In genomic region chr15:40790723-40791122, GRCh38 we compare ENCODE assay signal across 1 cellular context.
TF ChIP-seq lines count a peak whose summit lies in the region.

No MANE protein-coding gene starts in this region.

TF ChIP-seq in IMR-90, 13 proteins besides CTCF, POLR2A, EP300 and RAD21:
- TF ChIP-seq FOS (IDR thresholded peaks at IDR 0.05; ENCODE audit: low read depth, low read length) (peak; percentile 18; the same call in 1 of the 2 replicates), RFX5 (IDR thresholded peaks at IDR 0.05; ENCODE audit: low read depth, low read length) (no peak)
